Comparison of ENCODE assay signal across 9 cellular contexts in the genomic region with DNA sequence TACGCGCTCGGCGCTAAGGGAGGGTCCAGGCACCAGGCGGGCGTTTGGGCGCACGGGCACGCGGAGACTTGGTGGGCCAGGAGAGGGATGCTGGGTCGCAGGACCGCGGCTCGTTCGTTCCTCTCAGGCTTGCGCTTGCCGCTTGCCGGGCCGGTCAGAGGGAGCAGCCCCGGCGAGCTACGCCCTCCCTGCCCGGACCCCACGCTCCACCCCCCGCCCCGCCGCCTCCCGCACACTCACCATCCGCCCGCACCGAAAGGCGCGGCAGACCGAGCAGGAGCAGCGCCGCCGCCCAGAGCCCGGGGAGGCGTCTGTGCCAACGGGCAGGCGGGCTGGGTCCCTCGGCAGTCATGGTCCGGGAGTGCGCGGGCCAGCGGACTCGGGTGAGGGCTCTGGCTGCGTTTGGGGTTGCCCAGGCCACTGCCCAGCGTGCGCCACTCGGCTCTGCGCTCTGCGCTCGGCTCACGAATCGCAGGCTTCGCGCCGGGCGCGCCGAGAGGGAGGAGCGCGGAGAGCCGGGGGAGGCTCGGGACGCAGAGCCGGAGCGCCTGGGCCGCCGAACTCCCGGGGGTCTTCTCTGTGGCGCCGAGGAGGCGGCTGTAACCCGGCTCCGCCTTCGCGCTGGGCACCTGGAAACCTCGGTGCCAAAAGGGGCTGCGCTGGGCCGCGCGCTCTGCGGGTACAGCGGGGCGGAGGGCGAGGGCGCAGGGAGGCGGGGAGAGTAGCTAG. TPM values are rescaled to one million over a fixed set of nuclear protein-coding genes. Genes with fewer than 3 reads are reported as not detected.
A peak's percentile ranks its signal among the peaks of the same experiment; 100 is the strongest.
DNase-seq lines count a peak whose midpoint lies in the region; ATAC-seq and TF ChIP-seq lines count a peak whose summit lies in the region.
"Had no signal": no experiment of that assay in that cellular context is flagged by ENCODE, and none has a peak within 500 bp of the region (broad histone marks: within the 10 kb centered on the region; RNA-seq: fewer than 3 reads in every experiment).

SUSD5 (minus strand) TSS at position 365 of the 729 bp plus-strand sequence; CDS start at position 352, 13 bp downstream.

- TF ChIP-seq CTCF in esophagus squamous epithelium (IDR thresholded peaks at IDR 0.05) (no peak), neural crest cell (conservative IDR thresholded peaks at IDR 0.05) (no peak)

- H3K4me3 Mint-ChIP-seq in neural crest cell: peak within 1 kb of the TSS; percentile 82

- peaks cover 14% of the 10 kb centered on the region for H3K4me1 Mint-ChIP-seq in neural crest cell

- peak within 1 kb of the TSS; percentile 8 to 63 (median 29) for H3K4me3 ChIP-seq in esophagus squamous epithelium
- no peak within 1 kb of the TSS for H3K4me3 ChIP-seq in effector memory CD4-positive, alpha-beta T cell (ENCODE audit: insufficient read depth, low read depth, low read length, poor library complexity, severe bottlenecking)

- no peak for TF ChIP-seq POLR2A in esophagus squamous epithelium (IDR thresholded peaks at IDR 0.05)

- H3K27me3 Mint-ChIP-seq in neural crest cell (ENCODE audit: low read depth): peaks cover 67% of the 10 kb centered on the region

- peak; percentile 58 for DNase-seq in EH (ENCODE audit: low read depth)
- peak; percentile 41 for DNase-seq in NCI-H226
- no peak for DNase-seq in esophagus squamous epithelium (lab: John Stamatoyannopoulos, UW)
- DNase-seq in neural crest cell (ENCODE audit: low read depth, low spot score): peak; percentile 44
- DNase-seq in activated CD8-positive, alpha-beta memory T cell treated with anti-CD3 and anti-CD28 coated beads for 24 hours: no peak
- DNase-seq in effector memory CD4-positive, alpha-beta T cell: no peak

- H3K9me3 ChIP-seq in esophagus squamous epithelium: no peaks in the 10 kb centered on the region
- no peaks in the 10 kb centered on the region for H3K9me3 ChIP-seq in effector memory CD4-positive, alpha-beta T cell (ENCODE audit: control insufficient read depth, low read length)

- no peak within 1 kb of the TSS for H3K27ac ChIP-seq in esophagus squamous epithelium
- no peak within 1 kb of the TSS for H3K27ac ChIP-seq in effector memory CD4-positive, alpha-beta T cell (ENCODE audit: insufficient read depth, low read length, poor library complexity, severe bottlenecking)
- H3K27ac ChIP-seq: KMS-11 had no signal

- ATAC-seq in GM18870 (IDR thresholded peaks at IDR 0.05; ENCODE audit: unreplicated experiment) (no peak), GM21529 (IDR thresholded peaks at IDR 0.05; ENCODE audit: unreplicated experiment) (no peak)

- H3K27ac Mint-ChIP-seq in neural crest cell (ENCODE audit: unreplicated experiment): no peak within 1 kb of the TSS

- peaks cover 3 to 72% (median 6%) of the 10 kb centered on the region in 4 donors for H3K27me3 ChIP-seq in esophagus squamous epithelium
- peaks cover 13% of the 10 kb centered on the region for H3K27me3 ChIP-seq in effector memory CD4-positive, alpha-beta T cell (replicated peaks; ENCODE audit: control insufficient read depth, insufficient read depth, low read length, poor library complexity, severe bottlenecking)

- H3K9me3 Mint-ChIP-seq in neural crest cell: no peaks in the 10 kb centered on the region

- peaks cover 10 to 16% (median 11%) of the 10 kb centered on the region in 3 donors for H3K4me1 ChIP-seq in esophagus squamous epithelium
- H3K4me1 ChIP-seq in effector memory CD4-positive, alpha-beta T cell (ENCODE audit: control insufficient read depth, insufficient read depth, low read length, poor library complexity, severe bottlenecking): no peaks in the 10 kb centered on the region

- intact Hi-C loops in esophagus squamous epithelium (cut with DNase I): no loop called here

- no peaks in the 10 kb centered on the region for H3K36me3 ChIP-seq in esophagus squamous epithelium
- no peaks in the 10 kb centered on the region for H3K36me3 ChIP-seq in effector memory CD4-positive, alpha-beta T cell (ENCODE audit: control insufficient read depth, insufficient read depth, low read length)

- 0% methylated on average over 16 of the region's 90 CpGs; no CpG with 5 or more reads in 1 of the 2 donors for WGBS in esophagus squamous epithelium, 2 donors

- no peaks in the 10 kb centered on the region for H3K36me3 Mint-ChIP-seq in neural crest cell (ENCODE audit: low read depth)

RNA-seq across cellular contexts. Expression of gene SUSD5, which starts in this region (rescaled TPM):
- total RNA-seq in esophagus squamous epithelium (1 to 10 TPM in 1 of 4 donors, under 1 TPM in 2, not detected in 1; 0.13 to 1.2 (median 0.76) TPM), neural crest cell (1.8 and 2.1 TPM in 2 replicates)

Comparison
In these comparisons a context has a peak if more than half of its experiments do, and no peak if none do; other contexts are left out.
1. DNase-seq: peak in EH (single experiment), NCI-H226 (single experiment) and neural crest cell (single experiment); none in esophagus squamous epithelium (single experiment), activated CD8-positive, alpha-beta memory T cell treated with anti-CD3 and anti-CD28 coated beads for 24 hours (single experiment) and effector memory CD4-positive, alpha-beta T cell (0 of 3).